Comparison of ENCODE assay signal across 13 cellular contexts in the genomic region with DNA sequence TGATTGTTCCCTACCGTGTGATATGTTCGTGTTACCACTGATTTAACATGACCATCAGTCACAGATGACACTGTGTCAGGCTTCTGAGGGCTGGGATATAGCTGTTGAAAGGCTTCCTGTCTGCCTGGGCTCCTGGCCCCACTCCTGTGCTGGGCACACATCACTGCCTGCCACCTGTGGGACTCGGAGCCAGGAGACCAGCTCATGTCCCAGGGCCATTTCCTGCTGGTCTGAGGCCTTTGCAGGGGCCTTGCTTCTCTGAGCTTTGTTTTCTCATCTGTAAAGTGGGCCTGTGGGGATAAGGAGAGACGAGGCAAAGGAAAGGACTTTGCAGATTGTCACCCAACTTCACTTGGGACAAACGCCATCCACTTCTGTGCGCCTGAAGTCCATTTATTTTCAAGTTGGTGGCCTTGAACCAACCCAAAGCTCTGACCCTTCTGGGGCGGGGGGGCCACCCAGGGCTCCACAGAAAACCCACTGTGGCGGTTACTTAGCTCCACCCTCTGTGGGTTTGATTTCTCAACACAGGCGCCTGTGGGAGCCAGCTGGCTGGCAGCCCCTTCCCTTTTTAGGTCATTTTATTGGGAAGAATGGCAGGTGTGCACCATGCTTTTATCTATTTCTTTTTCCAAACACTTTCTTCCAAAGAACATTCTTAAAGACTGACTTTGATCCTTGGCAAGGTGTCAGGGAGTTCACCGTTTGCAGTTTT. TPM values are rescaled to one million over a fixed set of nuclear protein-coding genes. Genes with fewer than 3 reads are reported as not detected.
DNase-seq lines count a peak whose midpoint lies in the region; ATAC-seq, FAIRE-seq and TF ChIP-seq lines count a peak whose summit lies in the region.
"Had no signal": no experiment of that assay in that cellular context is flagged by ENCODE, and none has a peak within 500 bp of the region (broad histone marks: within the 10 kb centered on the region; RNA-seq: fewer than 3 reads in every experiment).

No MANE protein-coding gene starts in this region.

- WGBS in K562 (ENCODE audit: insufficient coverage, low coverage, missing lambda C conversion rate) = 37% methylated on average over 10 of the region's 10 CpGs

- CTCF ChIA-PET in K562 (lab: Yijun Ruan, JAX; ENCODE audit: low intra/inter-chr PET ratio) = no interaction called here

- H3K27me3 ChIP-seq in BLaER1 = no peaks in the 10 kb centered on the region
- H3K27me3 ChIP-seq in K562 (ENCODE audit: control insufficient read depth in 2 of 2, insufficient read depth in 2 of 2, low read length in 2 of 2) = no peaks in the 10 kb centered on the region

- intact Hi-C loops in K562 (cut with micrococcal nuclease) = no loop called here

- peak; percentile 52 for DNase-seq in Jurkat, Clone E6-1 (ENCODE audit: low read depth, low spot score)
- DNase-seq in K562 (ENCODE audit: extremely low read depth in 1 of 4, low spot score in 3 of 4) = peak in 1 of 4 experiments; percentile 1
- DNase-seq in mucosa of gallbladder (ENCODE audit: low spot score) = peak; percentile 30
- no peak for DNase-seq in NCI-H2081 (lab: John Stamatoyannopoulos, UW)
- DNase-seq in activated effector memory CD4-positive, alpha-beta T cell treated with Interleukin-2 at 50 U/mL for 16 hours = no peak
- DNase-seq: activated CD4-positive, alpha-beta T cell treated with anti-CD3 and anti-CD28 coated beads for 4 hours; stimulated activated naive CD4-positive, alpha-beta T cell had no signal

- H3K27ac ChIP-seq in BLaER1 (peak overlapping the region; percentile 78), K562 (ENCODE audit: extremely low read depth, low read depth, low read length) (no peak overlapping the region)
- H3K27ac ChIP-seq: skin epidermis had no signal

- no TSS peak for BruUV-seq in K562 (replicated peaks; lab: Mats Ljungman, UMichigan)

- H3K36me3 ChIP-seq in BLaER1 (no peaks in the 10 kb centered on the region), K562 (ENCODE audit: control insufficient read depth, insufficient read depth, low read length) (no peaks in the 10 kb centered on the region)

- POLR2A ChIA-PET in K562 (lab: Yijun Ruan, JAX) = interaction anchor here (0.6 to 0.8 kb wide), 3 partner anchors 11 to 116 kb away, joined by 3 to 5 read pairs (median 3); no protein-coding TSS in a partner anchor

- no peaks in the 10 kb centered on the region for H3K9me1 ChIP-seq in K562 (ENCODE audit: control insufficient read depth, insufficient read depth, low read length)

- H3K9me3 ChIP-seq in BLaER1 (no peaks in the 10 kb centered on the region), K562 (replicated peaks; ENCODE audit: control insufficient read depth, insufficient read depth, low read depth, low read length) (no peaks in the 10 kb centered on the region)

- peak overlapping the region; percentile 55; the same call in 1 of the 2 replicates for H3K9ac ChIP-seq in BLaER1
- no peak overlapping the region for H3K9ac ChIP-seq in K562 (ENCODE audit: insufficient read depth in 1 of 2, low read depth in 2 of 2, low read length in 2 of 2)

- H2AFZ ChIP-seq in K562 (ENCODE audit: low read depth, low read length) = no peak overlapping the region

- no peak for ATAC-seq in K562
- no peak for ATAC-seq in HG02678 (IDR thresholded peaks at IDR 0.05; ENCODE audit: unreplicated experiment)
- no peak for ATAC-seq in HG02870 (IDR thresholded peaks at IDR 0.05; ENCODE audit: unreplicated experiment)

- peaks cover 78% of the 10 kb centered on the region for H3K4me1 ChIP-seq in BLaER1
- H3K4me1 ChIP-seq in K562 (replicated peaks in 1 of 2; ENCODE audit: control insufficient read depth in 2 of 2, insufficient read depth in 2 of 2, low read length in 2 of 2) = peaks cover 0 to 19% of the 10 kb centered on the region in 2 experiments; a peak in 2 of 5 replicates

- H3K4me3 ChIP-seq in BLaER1 = no peak overlapping the region
- H3K4me3 ChIP-seq in Jurkat, Clone E6-1 (ENCODE audit: low read length) = no peak overlapping the region
- no peak overlapping the region for H3K4me3 ChIP-seq in K562
- H3K4me3 ChIP-seq: skin epidermis had no signal

- TF ChIP-seq EP300 in K562 (IDR thresholded peaks at IDR 0.05; ENCODE audit: low read length) = no peak

- peak overlapping the region; percentile 81 for H3K4me2 ChIP-seq in BLaER1
- H3K4me2 ChIP-seq in K562 (ENCODE audit: insufficient read depth, low read length) = no peak overlapping the region

- no peak for TF ChIP-seq POLR2A in K562 (conservative IDR thresholded peaks at IDR 0.05)

- no peak for TF ChIP-seq CTCF in K562 (IDR thresholded peaks at IDR 0.05 in 2 of 3, conservative IDR thresholded peaks at IDR 0.05 in 1 of 3; ENCODE audit: insufficient read depth in 2 of 3, low read depth in 1 of 3, low read length in 3 of 3)

- H3K79me2 ChIP-seq in K562 (ENCODE audit: control insufficient read depth, insufficient read depth, low read length) = no peaks in the 10 kb centered on the region

- in situ Hi-C loops in K562 (cut with MboI) = loop anchor here (5.0 kb wide), 1 partner anchor 114 kb away; no protein-coding TSS in a partner anchor

- no peaks in the 10 kb centered on the region for H4K20me1 ChIP-seq in BLaER1
- H4K20me1 ChIP-seq in K562 (replicated peaks; ENCODE audit: control insufficient read depth, insufficient read depth, low read length) = no peaks in the 10 kb centered on the region

- TF ChIP-seq RAD21 in K562 (CRISPR knock-in tag; conservative IDR thresholded peaks at IDR 0.05 in 1 of 2, IDR thresholded peaks at IDR 0.05 in 1 of 2) = no peak

- FAIRE-seq in K562 (lab: Jason Lieb, UNC) = no peak
- FAIRE-seq: colon, islet of Langerhans had no signal

TF ChIP-seq in K562, 482 proteins besides CTCF, POLR2A, EP300 and RAD21:
- TF ChIP-seq ESRRA (IDR thresholded peaks at IDR 0.05; ENCODE audit: borderline replicate concordance, low read depth) = no peak
- TF ChIP-seq, protein P1, sequence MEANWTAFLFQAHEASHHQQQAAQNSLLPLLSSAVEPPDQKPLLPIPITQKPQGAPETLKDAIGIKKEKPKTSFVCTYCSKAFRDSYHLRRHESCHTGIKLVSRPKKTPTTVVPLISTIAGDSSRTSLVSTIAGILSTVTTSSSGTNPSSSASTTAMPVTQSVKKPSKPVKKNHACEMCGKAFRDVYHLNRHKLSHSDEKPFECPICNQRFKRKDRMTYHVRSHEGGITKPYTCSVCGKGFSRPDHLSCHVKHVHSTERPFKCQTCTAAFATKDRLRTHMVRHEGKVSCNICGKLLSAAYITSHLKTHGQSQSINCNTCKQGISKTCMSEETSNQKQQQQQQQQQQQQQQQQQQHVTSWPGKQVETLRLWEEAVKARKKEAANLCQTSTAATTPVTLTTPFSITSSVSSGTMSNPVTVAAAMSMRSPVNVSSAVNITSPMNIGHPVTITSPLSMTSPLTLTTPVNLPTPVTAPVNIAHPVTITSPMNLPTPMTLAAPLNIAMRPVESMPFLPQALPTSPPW (CRISPR knock-in tag; IDR thresholded peaks at IDR 0.05) = peak; percentile 63; the same call in 1 of the 2 replicates
TF ChIP-seq in K562: peak in this region for 1.

RNA-seq across cellular contexts. Expression of a gene that starts 54.1 kb away (rescaled TPM):
- polyA plus RNA-seq in Jurkat, Clone E6-1 (2012; ENCODE audit: insufficient read depth, insufficient read length) = 4.8 TPM
- 1.2 and 3.3 TPM in 2 replicates for total RNA-seq in K562 (2011; cell fraction: chromatin; rRNA removed; ENCODE audit: low replicate concordance)
- total RNA-seq in K562 (2011; cell fraction: nucleolus; rRNA removed) = 0.53 and 2.2 TPM in 2 replicates
- total RNA-seq in K562 (2011; cell fraction: nucleoplasm; rRNA removed) = 0.31 and 0.95 TPM in 2 replicates
- total RNA-seq in K562 (2014; rRNA removed) = 0.20 and 0.68 TPM in 2 replicates
- total RNA-seq in K562 (2014; rRNA removed; fragmentation: Illumina TruSeq; extraction: Trizol) = 0.10 TPM in 1 of 2 replicates, not detected in the other
- total RNA-seq in K562 (2015; rRNA removed; fragmentation: Illumina TruSeq; extraction: Trizol) = 0.11 and 0.40 TPM in 2 replicates
- 0.55 and 1.1 TPM in 2 replicates for total RNA-seq in K562 (2021)
- 0.54 and 1.4 TPM in 2 replicates for polyA plus RNA-seq in K562 (2011; rRNA removed)
- polyA plus RNA-seq in K562 (2011; cell fraction: cytosol; rRNA removed) = 1.5 TPM in 2 replicates
- polyA plus RNA-seq in K562 (2011; cell fraction: nucleus; rRNA removed) = 5.2 and 5.3 TPM in 2 replicates
- polyA plus RNA-seq in K562 (2012) = 0.25 and 0.51 TPM in 2 replicates
- polyA plus RNA-seq in K562 (2014; fragmentation: Illumina TruSeq; extraction: Trizol) = 0.07 and 0.50 TPM in 2 replicates
- not detected for polyA plus RNA-seq in K562 (2014; fragmentation: Nextera tagmentation; extraction: Ambion mirVana)
- polyA plus RNA-seq in K562 (2014; rRNA removed) = 0.62 and 1.7 TPM in 2 replicates
- 0.45 and 1.1 TPM in 2 replicates for polyA minus RNA-seq in K562 (2011; rRNA and poly(A)+ RNA removed)
- polyA minus RNA-seq in K562 (2011; cell fraction: cytosol; rRNA and poly(A)+ RNA removed) = 0.86 and 2.7 TPM in 2 replicates
- polyA minus RNA-seq in K562 (2011; cell fraction: nucleus; rRNA and poly(A)+ RNA removed) = 0.81 and 1.3 TPM in 2 replicates
- 4.5 TPM for total RNA-seq in mucosa of gallbladder

Comparison
In these comparisons a context has a peak if more than half of its experiments do, and no peak if none do; other contexts are left out.
1. DNase-seq: peak in Jurkat, Clone E6-1 (single experiment) and mucosa of gallbladder (single experiment); none in NCI-H2081 (0 of 2) and activated effector memory CD4-positive, alpha-beta T cell treated with Interleukin-2 at 50 U/mL for 16 hours (single experiment).